In the genomic region with DNA sequence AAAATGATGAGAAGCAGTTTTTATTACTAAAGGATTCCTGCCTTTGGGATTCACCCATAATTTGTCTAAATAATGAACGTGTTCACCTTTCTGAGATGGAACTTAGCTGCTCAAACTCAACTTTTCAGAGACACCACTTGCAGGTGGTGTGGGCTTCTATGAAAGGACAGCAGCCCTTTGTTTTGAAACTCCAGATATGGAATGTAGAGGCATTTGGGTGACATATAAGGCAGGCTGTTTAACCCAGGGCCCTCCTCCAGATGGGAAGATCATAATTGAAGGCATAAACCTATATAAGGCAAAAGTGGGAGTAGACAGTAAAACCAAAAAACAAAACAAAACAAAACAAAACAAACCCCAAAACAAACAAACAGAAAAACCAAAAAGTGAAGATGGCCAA, we compare ENCODE assay signal across 8 cellular contexts. TPM values are rescaled to one million over a fixed set of nuclear protein-coding genes. Genes with fewer than 3 reads are reported as not detected.
A peak's percentile ranks its signal among the peaks of the same experiment; 100 is the strongest.
DNase-seq lines count a peak whose midpoint lies in the region; ATAC-seq and TF ChIP-seq lines count a peak whose summit lies in the region.

No MANE protein-coding gene starts in this region.

- peaks cover 0 to 13% (median 5%) of the 10 kb centered on the region in 9 donors for H3K4me1 ChIP-seq in heart right ventricle
- no peaks in the 10 kb centered on the region for H3K4me1 ChIP-seq in right cardiac atrium (ENCODE audit: control insufficient read depth, insufficient read depth, low read length)
- peaks cover 11% of the 10 kb centered on the region for H3K4me1 ChIP-seq in mesodermal cell (ENCODE audit: control insufficient read depth, insufficient read depth, low read length, poor library complexity, severe bottlenecking)
- H3K4me1 ChIP-seq in upper lobe of right lung, result no peaks in the 10 kb centered on the region

- peaks cover 6% of the 10 kb centered on the region for H3K27me3 Mint-ChIP-seq in activated T-helper 1 cell treated with anti-CD3 and anti-CD28 coated beads, Interleukin-12 subunit alpha, Interleukin-12 subunit beta, Interleukin-2, Interleukin-4 antibody, amounts not matched to agents 30 ng/mL and 10 ng/mL and 1 ng/mL, durations not matched to agents 14 hours and 24 hours and 36 hours (ENCODE audit: insufficient read depth)

- H3K36me3 ChIP-seq in heart right ventricle (no peaks in the 10 kb centered on the region), mesodermal cell (ENCODE audit: control insufficient read depth, insufficient read depth, low read length) (no peaks in the 10 kb centered on the region), upper lobe of right lung (no peaks in the 10 kb centered on the region)

- no peaks in the 10 kb centered on the region for H3K27me3 ChIP-seq in heart right ventricle
- H3K27me3 ChIP-seq in right cardiac atrium (ENCODE audit: control insufficient read depth, insufficient read depth), result no peaks in the 10 kb centered on the region
- H3K27me3 ChIP-seq in upper lobe of right lung, result no peaks in the 10 kb centered on the region

- H3K9me3 ChIP-seq in heart right ventricle, result no peaks in the 10 kb centered on the region
- H3K9me3 ChIP-seq in right cardiac atrium (ENCODE audit: control insufficient read depth, low read length), result no peaks in the 10 kb centered on the region
- H3K9me3 ChIP-seq in mesodermal cell (ENCODE audit: control insufficient read depth, low read length), result no peaks in the 10 kb centered on the region
- no peaks in the 10 kb centered on the region for H3K9me3 ChIP-seq in upper lobe of right lung

- peak in 1 of 8 donors; percentile 11 for ATAC-seq in heart right ventricle
- ATAC-seq in right cardiac atrium, result no peak
- no peak for ATAC-seq in upper lobe of right lung
- ATAC-seq in GM21619 (IDR thresholded peaks at IDR 0.05; ENCODE audit: unreplicated experiment), result no peak
- no peak for ATAC-seq in GM21786 (IDR thresholded peaks at IDR 0.05; ENCODE audit: unreplicated experiment)

- peak overlapping the region in 5 of 10 donors; percentile 31 to 83 (median 52) for H3K27ac ChIP-seq in heart right ventricle
- no peak overlapping the region for H3K27ac ChIP-seq in right cardiac atrium (ENCODE audit: low read length)
- peak overlapping the region; percentile 55 for H3K27ac ChIP-seq in mesodermal cell (ENCODE audit: low read depth, low read length, severe bottlenecking)
- H3K27ac ChIP-seq in upper lobe of right lung, result peak overlapping the region; percentile 66

- peaks cover 15% of the 10 kb centered on the region for H3K9me3 Mint-ChIP-seq in activated T-helper 1 cell treated with anti-CD3 and anti-CD28 coated beads, Interleukin-12 subunit alpha, Interleukin-12 subunit beta, Interleukin-2, Interleukin-4 antibody, amounts not matched to agents 30 ng/mL and 10 ng/mL and 1 ng/mL, durations not matched to agents 14 hours and 24 hours and 36 hours

- peaks cover 17% of the 10 kb centered on the region for H3K4me1 Mint-ChIP-seq in activated T-helper 1 cell treated with anti-CD3 and anti-CD28 coated beads, Interleukin-12 subunit alpha, Interleukin-12 subunit beta, Interleukin-2, Interleukin-4 antibody, amounts not matched to agents 30 ng/mL and 10 ng/mL and 1 ng/mL, durations not matched to agents 14 hours and 24 hours and 36 hours (ENCODE audit: low read depth)

- TF ChIP-seq CTCF in heart right ventricle (IDR thresholded peaks at IDR 0.05), result no peak
- no peak for TF ChIP-seq CTCF in upper lobe of right lung (IDR thresholded peaks at IDR 0.05)

- DNase-seq in heart right ventricle (no peak), right cardiac atrium (no peak), upper lobe of right lung (no peak), AML-193 (lab: John Stamatoyannopoulos, UW) (no peak)
- DNase-seq in activated T-helper 1 cell treated with anti-CD3 and anti-CD28 coated beads, Interleukin-12 subunit alpha, Interleukin-12 subunit beta, Interleukin-2, Interleukin-4 antibody, amounts not matched to agents 30 ng/mL and 10 ng/mL and 1 ng/mL, durations not matched to agents 14 hours and 24 hours and 36 hours (ENCODE audit: low spot score), result no peak

- WGBS in heart right ventricle, 2 donors, result 97 to 100% methylated on average over 1 of the region's 1 CpG
- WGBS in right cardiac atrium, result 93% methylated on average over 1 of the region's 1 CpG
- no CpG with 5 or more reads among the region's 1 CpG for WGBS in mesodermal cell (ENCODE audit: insufficient coverage in 2 of 2), 2 experiments

- peak overlapping the region; percentile 80 for H3K4me3 Mint-ChIP-seq in activated T-helper 1 cell treated with anti-CD3 and anti-CD28 coated beads, Interleukin-12 subunit alpha, Interleukin-12 subunit beta, Interleukin-2, Interleukin-4 antibody, amounts not matched to agents 30 ng/mL and 10 ng/mL and 1 ng/mL, durations not matched to agents 14 hours and 24 hours and 36 hours

- H3K4me3 ChIP-seq in heart right ventricle, result peak overlapping the region in 7 of 10 donors; percentile 52 to 68 (median 58)
- H3K4me3 ChIP-seq in right cardiac atrium (ENCODE audit: low read length), result no peak overlapping the region
- no peak overlapping the region for H3K4me3 ChIP-seq in mesodermal cell (ENCODE audit: extremely low read depth, insufficient read depth, low read length, poor library complexity, severe bottlenecking)
- H3K4me3 ChIP-seq in upper lobe of right lung, result no peak overlapping the region

- H3K36me3 Mint-ChIP-seq in activated T-helper 1 cell treated with anti-CD3 and anti-CD28 coated beads, Interleukin-12 subunit alpha, Interleukin-12 subunit beta, Interleukin-2, Interleukin-4 antibody, amounts not matched to agents 30 ng/mL and 10 ng/mL and 1 ng/mL, durations not matched to agents 14 hours and 24 hours and 36 hours (ENCODE audit: low read depth), result peaks cover 7% of the 10 kb centered on the region

- H3K27ac Mint-ChIP-seq in activated T-helper 1 cell treated with anti-CD3 and anti-CD28 coated beads, Interleukin-12 subunit alpha, Interleukin-12 subunit beta, Interleukin-2, Interleukin-4 antibody, amounts not matched to agents 30 ng/mL and 10 ng/mL and 1 ng/mL, durations not matched to agents 14 hours and 24 hours and 36 hours, result peak overlapping the region; percentile 80

- intact Hi-C loops in heart right ventricle (cut with DNase I) (loop anchor here in 5 of 10 donors (1.0 to 5.0 kb wide), 4 partner anchors 96 to 121 kb away; a partner anchor contains a TSS), right cardiac atrium (cut with DNase I) (loop anchor here in 2 of 4 donors (5.0 kb wide), 1 partner anchor 121 kb away; no protein-coding TSS in a partner anchor), upper lobe of right lung (cut with DNase I) (no loop called here)
- intact Hi-C loops in activated T-helper 1 cell treated with anti-CD3 and anti-CD28 coated beads, Interleukin-12 subunit alpha, Interleukin-12 subunit beta, Interleukin-2, Interleukin-4 antibody, amounts not matched to agents 30 ng/mL and 10 ng/mL and 1 ng/mL, durations not matched to agents 14 hours and 24 hours and 36 hours (cut with micrococcal nuclease), result loop anchor here (1.0 to 2.0 kb wide), 5 partner anchors 12 to 308 kb away; a partner anchor contains a TSS

RNA-seq across cellular contexts. Expression of a gene that starts 11.9 kb away (rescaled TPM):
- 10 to 100 TPM; 21.5 to 35.9 (median 28.1) TPM for total RNA-seq in heart right ventricle
- 10 to 100 TPM in 1 of 2 donors, 1 to 10 TPM in 1; 9.6 to 11.6 TPM for polyA plus RNA-seq in heart right ventricle
- total RNA-seq in right cardiac atrium, result 10 to 100 TPM; 21.9 to 25.7 (median 24.3) TPM
- polyA plus RNA-seq in right cardiac atrium, result 13.2 TPM
- total RNA-seq in activated T-helper 1 cell treated with anti-CD3 and anti-CD28 coated beads, Interleukin-12 subunit alpha, Interleukin-12 subunit beta, Interleukin-2, Interleukin-4 antibody, amounts not matched to agents 30 ng/mL and 10 ng/mL and 1 ng/mL, durations not matched to agents 14 hours and 24 hours and 36 hours, result 34.4 and 36.4 TPM in 2 replicates
- 19.3 TPM for polyA plus RNA-seq in mesodermal cell (2013, experiment 1 of 2)
- polyA plus RNA-seq in mesodermal cell (2013, experiment 2 of 2), result 20.0 TPM
- 34.5 TPM for total RNA-seq in upper lobe of right lung

RNA-seq across cellular contexts. Expression of a gene that starts 37.6 kb away (rescaled TPM):
- total RNA-seq in heart right ventricle (not detected), right cardiac atrium (not detected), upper lobe of right lung (not detected)
- polyA plus RNA-seq in heart right ventricle (not detected), right cardiac atrium (not detected)
- total RNA-seq in activated T-helper 1 cell treated with anti-CD3 and anti-CD28 coated beads, Interleukin-12 subunit alpha, Interleukin-12 subunit beta, Interleukin-2, Interleukin-4 antibody, amounts not matched to agents 30 ng/mL and 10 ng/mL and 1 ng/mL, durations not matched to agents 14 hours and 24 hours and 36 hours, result not detected in 2 replicates
- not detected for polyA plus RNA-seq in mesodermal cell (2013, experiment 1 of 2)
- not detected for polyA plus RNA-seq in mesodermal cell (2013, experiment 2 of 2)

RNA-seq across cellular contexts. Expression of a gene that starts 43.0 kb away (rescaled TPM):
- total RNA-seq in heart right ventricle, result 1 to 10 TPM; 1.5 to 3.7 (median 2.4) TPM
- polyA plus RNA-seq in heart right ventricle, result 1 to 10 TPM; 1.6 to 4.7 TPM
- total RNA-seq in right cardiac atrium, result 1 to 10 TPM in 1 of 4 donors, under 1 TPM in 3; 0.79 to 1.5 (median 0.90) TPM
- polyA plus RNA-seq in right cardiac atrium, result 0.81 TPM
- total RNA-seq in activated T-helper 1 cell treated with anti-CD3 and anti-CD28 coated beads, Interleukin-12 subunit alpha, Interleukin-12 subunit beta, Interleukin-2, Interleukin-4 antibody, amounts not matched to agents 30 ng/mL and 10 ng/mL and 1 ng/mL, durations not matched to agents 14 hours and 24 hours and 36 hours, result 0.07 TPM in 1 of 2 replicates, not detected in the other
- 0.07 TPM for polyA plus RNA-seq in mesodermal cell (2013, experiment 1 of 2)
- 0.05 TPM for polyA plus RNA-seq in mesodermal cell (2013, experiment 2 of 2)
- 1.0 TPM for total RNA-seq in upper lobe of right lung

RNA-seq across cellular contexts. Expression of a gene that starts 44.1 kb away (rescaled TPM):
- total RNA-seq in heart right ventricle (under 1 TPM in 1 of 10 donors, not detected in 9; 0.24 TPM), right cardiac atrium (not detected), upper lobe of right lung (not detected)
- polyA plus RNA-seq in heart right ventricle (not detected), right cardiac atrium (not detected)
- total RNA-seq in activated T-helper 1 cell treated with anti-CD3 and anti-CD28 coated beads, Interleukin-12 subunit alpha, Interleukin-12 subunit beta, Interleukin-2, Interleukin-4 antibody, amounts not matched to agents 30 ng/mL and 10 ng/mL and 1 ng/mL, durations not matched to agents 14 hours and 24 hours and 36 hours, result 0.10 and 0.31 TPM in 2 replicates
- 0.26 TPM for polyA plus RNA-seq in mesodermal cell (2013, experiment 1 of 2)
- polyA plus RNA-seq in mesodermal cell (2013, experiment 2 of 2), result 0.35 TPM

Comparison
In these comparisons a context has a peak if more than half of its experiments do, and no peak if none do; other contexts are left out.
1. H3K4me3 ChIP-seq: peak in heart right ventricle (7 of 10); none in right cardiac atrium (single experiment), mesodermal cell (single experiment) and upper lobe of right lung (single experiment).